13 cellular contexts compared by ENCODE assay signal in the genomic region with DNA sequence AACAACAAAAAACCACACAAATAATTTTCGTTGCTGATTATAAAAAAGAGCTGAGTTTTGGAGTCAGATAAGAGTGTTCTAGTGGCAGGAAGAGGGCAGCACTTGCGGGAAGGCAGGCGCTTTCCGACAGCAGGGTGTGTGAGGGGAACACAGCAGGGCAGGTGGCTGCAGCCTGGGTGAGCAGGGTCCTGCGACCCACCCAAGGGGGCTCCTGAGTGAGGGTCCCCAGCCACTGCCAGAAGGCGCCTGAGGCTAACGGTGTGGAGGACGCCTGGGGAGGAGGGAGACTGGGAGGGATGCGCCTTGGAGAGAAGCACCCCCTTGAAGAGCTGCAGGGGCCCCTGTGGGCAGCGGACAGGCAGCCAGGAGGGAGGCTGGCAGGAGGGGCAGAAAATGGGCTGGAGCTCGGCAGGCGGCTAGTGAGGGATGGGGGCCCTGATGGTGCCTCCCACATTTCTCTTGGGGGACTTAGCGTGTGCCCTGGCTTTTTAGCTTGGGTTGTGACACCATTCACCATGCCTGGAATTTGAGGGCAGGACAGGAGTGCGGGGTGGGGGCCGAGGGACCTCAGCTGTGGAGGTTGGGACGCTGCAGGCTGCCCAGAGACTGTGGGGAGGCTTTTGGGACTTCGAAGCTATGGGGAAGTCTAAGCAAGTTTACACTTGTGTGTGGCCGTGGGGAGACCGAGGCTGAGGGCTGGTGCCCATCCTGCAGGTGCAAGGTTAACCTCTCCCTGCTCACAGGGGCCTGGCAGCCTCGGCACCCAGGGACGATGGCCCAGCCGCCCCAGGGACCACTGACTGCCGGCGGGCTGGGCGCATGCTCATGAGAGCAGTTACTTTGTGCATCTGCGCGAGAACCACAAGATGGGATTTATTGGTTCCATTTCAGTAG.
A peak's percentile ranks its signal among the peaks of the same experiment; 100 is the strongest.
DNase-seq lines count a peak whose midpoint lies in the region; ATAC-seq and TF ChIP-seq lines count a peak whose summit lies in the region.
"Had no signal": no experiment of that assay in that cellular context is flagged by ENCODE, and none has a peak within 500 bp of the region (broad histone marks: within the 10 kb centered on the region; RNA-seq: fewer than 3 reads in every experiment).

No MANE protein-coding gene starts in this region.

- H3K79me2 ChIP-seq in SK-N-SH (ENCODE audit: insufficient read depth) = no peaks in the 10 kb centered on the region

- POLR2A ChIA-PET in SK-N-SH (lab: Yijun Ruan, JAX) = no interaction called here

- no peak overlapping the region for H3K4me3 ChIP-seq in SK-N-SH (ENCODE audit: low read depth in 2 of 2, low read length in 1 of 2)
- H3K4me3 ChIP-seq in GM12865 (ENCODE audit: low read depth, low read length) = no peak overlapping the region
- H3K4me3 ChIP-seq in WERI-Rb-1 (ENCODE audit: low read depth, low read length) = no peak overlapping the region
- H3K4me3 ChIP-seq in lower leg skin (ENCODE audit: low read depth, poor library complexity, severe bottlenecking) = no peak overlapping the region
- H3K4me3 ChIP-seq: A549, stomach had no signal

- no peak overlapping the region for H3K27ac ChIP-seq in SK-N-SH (ENCODE audit: low read depth in 2 of 2, low read length in 1 of 2)
- H3K27ac ChIP-seq in WERI-Rb-1 = no peak overlapping the region

- H3K27ac Mint-ChIP-seq in naive B cell = peak overlapping the region in 5 of 6 donors; percentile 77 to 97 (median 94)
- H3K27ac Mint-ChIP-seq: activated naive CD8-positive, alpha-beta T cell treated with anti-CD3 and anti-CD28 coated beads, Interleukin-2, amount 50 U/mL, for 24 hours; nephron had no signal

- TF ChIP-seq RAD21 in SK-N-SH (IDR thresholded peaks at IDR 0.05; ENCODE audit: low read length) = 0 out of 2 replicates have a peak, but pooled peaks have one; percentile 8

- peaks cover 0 to 9% of the 10 kb centered on the region in 2 experiments; a peak in 1 of 4 replicates for H3K4me1 ChIP-seq in SK-N-SH (ENCODE audit: control insufficient read depth in 1 of 2, insufficient read depth in 2 of 2, low read depth in 1 of 2, low read length in 1 of 2)

- CTCF ChIA-PET in SK-N-SH (lab: Yijun Ruan, JAX) = interaction anchor here (0.6 to 1.5 kb wide), 3 partner anchors 14 to 21 kb away, joined by 3 to 6 read pairs (median 3); no protein-coding TSS in a partner anchor

- H3K9me3 Mint-ChIP-seq in naive B cell = peaks cover 0 to 12% (median 2%) of the 10 kb centered on the region in 7 donors
- H3K9me3 Mint-ChIP-seq: activated naive CD8-positive, alpha-beta T cell treated with anti-CD3 and anti-CD28 coated beads, Interleukin-2, amount 50 U/mL, for 24 hours had no signal

- 60% methylated on average over 7 of the region's 27 CpGs for WGBS in SK-N-SH (ENCODE audit: low lambda C conversion rate)
- 78 to 83% methylated on average over 27 of the region's 27 CpGs for WGBS in lower leg skin, 2 donors

- H3K9me3 ChIP-seq in SK-N-SH (no peaks in the 10 kb centered on the region), WERI-Rb-1 (ENCODE audit: severe bottlenecking) (peaks cover 11% of the 10 kb centered on the region)

- intact Hi-C loops in lower leg skin (cut with DNase I; ENCODE audit: low total_unique reads) = no loop called here

- TF ChIP-seq CTCF in SK-N-SH (IDR thresholded peaks at IDR 0.05) (no peak), GM12865 (IDR thresholded peaks at IDR 0.05; ENCODE audit: insufficient read depth, low read depth, low read length, missing control alignments) (peak; percentile 5), WERI-Rb-1 (IDR thresholded peaks at IDR 0.05; ENCODE audit: low read depth, low read length) (peak; percentile 26; the same call in 1 of the 2 replicates), lower leg skin (IDR thresholded peaks at IDR 0.05) (no peak)

- TF ChIP-seq EP300 in SK-N-SH (IDR thresholded peaks at IDR 0.05; ENCODE audit: borderline replicate concordance in 1 of 2, low read depth in 1 of 2, low read length in 1 of 2) = no peak

- H3K36me3 ChIP-seq in SK-N-SH (replicated peaks in 1 of 2; ENCODE audit: control insufficient read depth in 1 of 2, insufficient read depth in 2 of 2, low read length in 1 of 2) = no peaks in the 10 kb centered on the region
- no peaks in the 10 kb centered on the region for H3K36me3 ChIP-seq in WERI-Rb-1
- H3K36me3 ChIP-seq: stomach had no signal

- H3K27me3 Mint-ChIP-seq in naive B cell = peaks cover 9 to 16% (median 11%) of the 10 kb centered on the region in 3 donors

- H4K20me1 ChIP-seq in SK-N-SH (ENCODE audit: insufficient read depth) = no peaks in the 10 kb centered on the region

- H2AFZ ChIP-seq in SK-N-SH (ENCODE audit: low read depth) = no peak overlapping the region

- H3K4me3 Mint-ChIP-seq in naive B cell = peak overlapping the region in 3 of 8 donors; percentile 27 to 81 (median 28)
- H3K4me3 Mint-ChIP-seq: activated naive CD8-positive, alpha-beta T cell treated with anti-CD3 and anti-CD28 coated beads, Interleukin-2, amount 50 U/mL, for 24 hours; nephron had no signal

- DNase-seq in SK-N-SH (no peak), GM12865 (ENCODE audit: low read depth) (no peak), WERI-Rb-1 (no peak), naive B cell (peak; percentile 52), lower leg skin (ENCODE audit: low spot score in 2 of 2) (no peak), NCI-H187 treated with DMSO at 0.1 percent for 48 hours (lab: John Stamatoyannopoulos, UW) (no peak), iPS-NIHi7 (ENCODE audit: extremely low spot score) (no peak)
- DNase-seq: activated naive CD8-positive, alpha-beta T cell treated with anti-CD3 and anti-CD28 coated beads, Interleukin-2, amount 50 U/mL, for 24 hours; NCI-H1436 treated with DMSO at 0.1 percent for 48 hours; stomach had no signal

- H3K4me1 Mint-ChIP-seq in naive B cell = peaks cover 29 to 44% (median 38%) of the 10 kb centered on the region in 3 donors

- no peak for ATAC-seq in SK-N-SH treated with all-trans-retinoic acid at 6 μM for 48 hours
- ATAC-seq in naive B cell (ENCODE audit: low read depth in 2 of 2) = peak; percentile 83 to 87
- ATAC-seq: activated naive CD8-positive, alpha-beta T cell treated with anti-CD3 and anti-CD28 coated beads, Interleukin-2, amount 50 U/mL, for 24 hours had no signal

- no peak overlapping the region for H3K9ac ChIP-seq in SK-N-SH

- H3K36me3 Mint-ChIP-seq in naive B cell = peaks cover 0 to 6% of the 10 kb centered on the region in 2 donors

- no peak for TF ChIP-seq POLR2A in lower leg skin (IDR thresholded peaks at IDR 0.05)

- H3K27me3 ChIP-seq in SK-N-SH (ENCODE audit: insufficient read depth) (no peaks in the 10 kb centered on the region), WERI-Rb-1 (ENCODE audit: insufficient read depth, low read depth, severe bottlenecking) (no peaks in the 10 kb centered on the region)

- no peak overlapping the region for H3K4me2 ChIP-seq in SK-N-SH
- H3K4me2 ChIP-seq: A549 had no signal

- H3F3A ChIP-seq in SK-N-SH (replicated peaks; ENCODE audit: insufficient read depth) = no peaks in the 10 kb centered on the region

- H3K9me2 ChIP-seq in SK-N-SH = no peaks in the 10 kb centered on the region

TF ChIP-seq in SK-N-SH, 30 proteins besides CTCF, POLR2A, EP300 and RAD21 (continues in another document):
- no peak for TF ChIP-seq ELF1 (IDR thresholded peaks at IDR 0.05)
- TF ChIP-seq GABPA (IDR thresholded peaks at IDR 0.05; ENCODE audit: low read depth) = no peak
- no peak for TF ChIP-seq CHD2 (IDR thresholded peaks at IDR 0.05; ENCODE audit: low read length, partially characterized antibody)
- no peak for TF ChIP-seq POLR2AphosphoS5 (IDR thresholded peaks at IDR 0.05; ENCODE audit: low read depth, low read length)
- TF ChIP-seq, protein P1, sequence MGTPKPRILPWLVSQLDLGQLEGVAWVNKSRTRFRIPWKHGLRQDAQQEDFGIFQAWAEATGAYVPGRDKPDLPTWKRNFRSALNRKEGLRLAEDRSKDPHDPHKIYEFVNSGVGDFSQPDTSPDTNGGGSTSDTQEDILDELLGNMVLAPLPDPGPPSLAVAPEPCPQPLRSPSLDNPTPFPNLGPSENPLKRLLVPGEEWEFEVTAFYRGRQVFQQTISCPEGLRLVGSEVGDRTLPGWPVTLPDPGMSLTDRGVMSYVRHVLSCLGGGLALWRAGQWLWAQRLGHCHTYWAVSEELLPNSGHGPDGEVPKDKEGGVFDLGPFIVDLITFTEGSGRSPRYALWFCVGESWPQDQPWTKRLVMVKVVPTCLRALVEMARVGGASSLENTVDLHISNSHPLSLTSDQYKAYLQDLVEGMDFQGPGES (IDR thresholded peaks at IDR 0.05; ENCODE audit: low read depth, low read length) = no peak
- no peak for TF ChIP-seq RCOR1 (IDR thresholded peaks at IDR 0.05; ENCODE audit: low read length)
- TF ChIP-seq, protein P2, sequence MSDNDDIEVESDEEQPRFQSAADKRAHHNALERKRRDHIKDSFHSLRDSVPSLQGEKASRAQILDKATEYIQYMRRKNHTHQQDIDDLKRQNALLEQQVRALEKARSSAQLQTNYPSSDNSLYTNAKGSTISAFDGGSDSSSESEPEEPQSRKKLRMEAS (IDR thresholded peaks at IDR 0.05; ENCODE audit: low read depth) = no peak
- no peak for TF ChIP-seq MXI1 (IDR thresholded peaks at IDR 0.05; ENCODE audit: low read depth, low read length)
- no peak for TF ChIP-seq FOXM1 (IDR thresholded peaks at IDR 0.05; ENCODE audit: low read depth)
- no peak for TF ChIP-seq JUND (IDR thresholded peaks at IDR 0.05)

TF ChIP-seq in SK-N-SH treated with all-trans-retinoic acid at 6 μM for 48 hours, 23 proteins besides CTCF, POLR2A, EP300 and RAD21 (continues in another document):
- TF ChIP-seq, protein P3, sequence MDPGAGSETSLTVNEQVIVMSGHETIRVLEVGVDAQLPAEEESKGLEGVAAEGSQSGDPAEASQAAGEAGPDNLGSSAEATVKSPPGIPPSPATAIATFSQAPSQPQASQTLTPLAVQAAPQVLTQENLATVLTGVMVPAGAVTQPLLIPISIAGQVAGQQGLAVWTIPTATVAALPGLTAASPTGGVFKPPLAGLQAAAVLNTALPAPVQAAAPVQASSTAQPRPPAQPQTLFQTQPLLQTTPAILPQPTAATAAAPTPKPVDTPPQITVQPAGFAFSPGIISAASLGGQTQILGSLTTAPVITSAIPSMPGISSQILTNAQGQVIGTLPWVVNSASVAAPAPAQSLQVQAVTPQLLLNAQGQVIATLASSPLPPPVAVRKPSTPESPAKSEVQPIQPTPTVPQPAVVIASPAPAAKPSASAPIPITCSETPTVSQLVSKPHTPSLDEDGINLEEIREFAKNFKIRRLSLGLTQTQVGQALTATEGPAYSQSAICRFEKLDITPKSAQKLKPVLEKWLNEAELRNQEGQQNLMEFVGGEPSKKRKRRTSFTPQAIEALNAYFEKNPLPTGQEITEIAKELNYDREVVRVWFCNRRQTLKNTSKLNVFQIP (CRISPR knock-in tag; IDR thresholded peaks at IDR 0.05; ENCODE audit: borderline replicate concordance, low read depth) = no peak
- TF ChIP-seq GLIS3 (CRISPR knock-in tag; IDR thresholded peaks at IDR 0.05) = no peak

Comparison
In these comparisons a context has a peak if more than half of its experiments do, and no peak if none do; other contexts are left out.
1. CTCF ChIP-seq: peak in GM12865 (single experiment) and WERI-Rb-1 (single experiment); none in SK-N-SH (single experiment) and lower leg skin (0 of 3).